ENCODE assay signal across 23 cellular contexts in the genomic region with DNA sequence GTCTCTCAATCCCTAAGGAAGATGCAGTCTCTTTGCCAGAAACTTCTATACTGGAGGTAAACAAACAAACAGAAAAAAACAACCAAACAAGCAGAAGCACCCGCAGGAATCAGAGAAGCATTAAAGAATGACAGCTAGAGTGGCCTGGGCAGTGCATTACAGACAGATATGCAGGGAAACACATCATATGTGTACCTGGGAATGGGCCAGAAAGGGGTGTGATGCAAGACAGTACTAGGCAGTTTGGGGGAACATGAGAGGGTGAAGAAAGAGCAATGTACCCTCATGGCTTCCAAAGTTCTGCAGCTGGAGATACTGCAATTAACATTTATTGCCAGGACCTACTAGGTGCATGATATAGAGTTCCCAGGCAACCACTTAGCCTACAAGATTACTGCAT.
"Had no signal": no experiment of that assay in that cellular context is flagged by ENCODE, and none has a peak within 500 bp of the region (broad histone marks: within the 10 kb centered on the region; RNA-seq: fewer than 3 reads in every experiment).

No MANE protein-coding gene starts in this region.

- ATAC-seq: effector memory CD8-positive, alpha-beta T cell; esophagus mucosa; gastrocnemius medialis; left cardiac atrium; left lung; lower lobe of right lung; mucosa of descending colon had no signal

- H3K36me3 ChIP-seq: colonic mucosa, esophagus squamous epithelium, gastrocnemius medialis, heart right ventricle, left lung, lower lobe of right lung had no signal

- DNase-seq: colonic mucosa; cortex of kidney; effector CD8-positive, alpha-beta T cell; effector memory CD8-positive, alpha-beta T cell; endodermal cell; erythroblast; esophagus squamous epithelium; foreskin fibroblast; foreskin melanocyte; gastrocnemius medialis; glutamatergic neuron; heart right ventricle; hippocampal formation; left cardiac atrium; left lung; lower lobe of right lung; mesenchymal stem cell; mucosa of descending colon; naive B cell had no signal

- H3K4me3 ChIP-seq: colonic mucosa, esophagus squamous epithelium, gastrocnemius medialis, heart right ventricle, left lung, lower lobe of right lung, mucosa of descending colon had no signal

- H3K9me3 Mint-ChIP-seq: dendritic cell treated with granulocyte-macrophage colony-stimulating factor and Interleukin-4, amounts not matched to agents 40 ng/mL and 50 ng/mL, for 4 days; effector memory CD8-positive, alpha-beta T cell; endodermal cell; mesothelial cell of epicardium had no signal

- H3K4me1 Mint-ChIP-seq: endodermal cell, mesothelial cell of epicardium, naive B cell had no signal

- H3K4me3 Mint-ChIP-seq: dendritic cell treated with granulocyte-macrophage colony-stimulating factor and Interleukin-4, amounts not matched to agents 40 ng/mL and 50 ng/mL, for 4 days; effector memory CD8-positive, alpha-beta T cell; endodermal cell; mesothelial cell of epicardium; naive B cell had no signal

- H3K27me3 ChIP-seq: colonic mucosa, esophagus squamous epithelium, gastrocnemius medialis, heart right ventricle, left lung had no signal

- H3K36me3 Mint-ChIP-seq: mesothelial cell of epicardium, naive B cell had no signal

- H3K4me1 ChIP-seq: colonic mucosa, esophagus squamous epithelium, gastrocnemius medialis, heart right ventricle, left lung, lower lobe of right lung had no signal

- H3K9me3 ChIP-seq: colonic mucosa, esophagus squamous epithelium, gastrocnemius medialis, heart right ventricle, left lung, lower lobe of right lung, mucosa of descending colon had no signal

- H3K27ac ChIP-seq: colonic mucosa, epithelial cell of prostate, esophagus squamous epithelium, gastrocnemius medialis, heart right ventricle, left lung, lower lobe of right lung had no signal

- H3K27ac Mint-ChIP-seq: dendritic cell treated with granulocyte-macrophage colony-stimulating factor and Interleukin-4, amounts not matched to agents 40 ng/mL and 50 ng/mL, for 4 days; effector memory CD8-positive, alpha-beta T cell; endodermal cell; mesothelial cell of epicardium; naive B cell had no signal
